8 cellular contexts compared by ENCODE assay signal in genomic region chr22:20436309-20437252, GRCh38. TPM values are rescaled to one million over a fixed set of nuclear protein-coding genes. Genes with fewer than 3 reads are reported as not detected.
DNase-seq lines count a peak whose midpoint lies in the region; ATAC-seq, FAIRE-seq and TF ChIP-seq lines count a peak whose summit lies in the region.

No MANE protein-coding gene starts in this region.

- H3K27ac Mint-ChIP-seq in T-helper 2 cell treated with Interferon-gamma antibody and Interleukin-4, amounts not matched to agents 5 μg/mL and 100 μg/mL, for 36 hours = peak overlapping the region; percentile 29
- H3K27ac Mint-ChIP-seq in glutamatergic neuron (ENCODE audit: unreplicated experiment) = no peak overlapping the region

- no peaks in the 10 kb centered on the region for H3K9me3 Mint-ChIP-seq in T-helper 2 cell treated with Interferon-gamma antibody and Interleukin-4, amounts not matched to agents 5 μg/mL and 100 μg/mL, for 36 hours
- peaks cover 6% of the 10 kb centered on the region for H3K9me3 Mint-ChIP-seq in glutamatergic neuron (ENCODE audit: unreplicated experiment)

- H3K4me3 ChIP-seq in WERI-Rb-1 (ENCODE audit: low read depth, low read length) = peak overlapping the region; percentile 66

- peaks cover 6% of the 10 kb centered on the region for H3K4me1 Mint-ChIP-seq in T-helper 2 cell treated with Interferon-gamma antibody and Interleukin-4, amounts not matched to agents 5 μg/mL and 100 μg/mL, for 36 hours (ENCODE audit: low read depth)
- H3K4me1 Mint-ChIP-seq in glutamatergic neuron (ENCODE audit: low read depth, unreplicated experiment) = peaks cover 8% of the 10 kb centered on the region

- H3K27me3 ChIP-seq in WERI-Rb-1 (ENCODE audit: insufficient read depth, low read depth, severe bottlenecking) = no peaks in the 10 kb centered on the region

- no peak for FAIRE-seq in H54 (lab: Jason Lieb, UNC)

- peaks cover 65% of the 10 kb centered on the region for H3K27me3 Mint-ChIP-seq in T-helper 2 cell treated with Interferon-gamma antibody and Interleukin-4, amounts not matched to agents 5 μg/mL and 100 μg/mL, for 36 hours (ENCODE audit: low read depth)
- peaks cover 24% of the 10 kb centered on the region for H3K27me3 Mint-ChIP-seq in glutamatergic neuron (ENCODE audit: unreplicated experiment)

- no peak for DNase-seq in T-helper 2 cell treated with Interferon-gamma antibody and Interleukin-4, amounts not matched to agents 5 μg/mL and 100 μg/mL, for 36 hours (ENCODE audit: low spot score)
- DNase-seq in T-helper 2 cell (no peak), WERI-Rb-1 (peak; percentile 46), glutamatergic neuron (peak; percentile 57), posterior vena cava (ENCODE audit: low spot score) (peak; percentile 83), hypothalamus (lab: John Stamatoyannopoulos, UW) (no peak), H54 (ENCODE audit: insufficient read length, low spot score) (no peak)

- ATAC-seq in HG02623 (IDR thresholded peaks at IDR 0.05; ENCODE audit: unreplicated experiment) = no peak

- intact Hi-C loops in posterior vena cava (cut with DNase I) = no loop called here

- peak overlapping the region; percentile 65; the same call in 1 of the 2 replicates for H3K27ac ChIP-seq in WERI-Rb-1

- TF ChIP-seq CTCF in WERI-Rb-1 (IDR thresholded peaks at IDR 0.05; ENCODE audit: low read depth, low read length) (no peak), glutamatergic neuron (IDR thresholded peaks at IDR 0.05; ENCODE audit: partially characterized antibody, unreplicated experiment) (no peak)

- H3K9me3 ChIP-seq in WERI-Rb-1 (ENCODE audit: severe bottlenecking) = no peaks in the 10 kb centered on the region

- peaks cover 8% of the 10 kb centered on the region for H3K36me3 Mint-ChIP-seq in T-helper 2 cell treated with Interferon-gamma antibody and Interleukin-4, amounts not matched to agents 5 μg/mL and 100 μg/mL, for 36 hours (ENCODE audit: low read depth)
- H3K36me3 Mint-ChIP-seq in glutamatergic neuron (ENCODE audit: unreplicated experiment) = no peaks in the 10 kb centered on the region

- no peak for TF ChIP-seq POLR2A in H54 (IDR thresholded peaks at IDR 0.05; ENCODE audit: low read depth, low read length)

- H3K36me3 ChIP-seq in WERI-Rb-1 = no peaks in the 10 kb centered on the region

- peak overlapping the region; percentile 67 for H3K4me3 Mint-ChIP-seq in T-helper 2 cell treated with Interferon-gamma antibody and Interleukin-4, amounts not matched to agents 5 μg/mL and 100 μg/mL, for 36 hours
- peak overlapping the region; percentile 87 for H3K4me3 Mint-ChIP-seq in glutamatergic neuron (ENCODE audit: unreplicated experiment)

RNA-seq across cellular contexts. Expression of gene SCARF2, which starts 1.0 kb away (rescaled TPM):
- 3.4 TPM for total RNA-seq in glutamatergic neuron (ENCODE audit: unreplicated experiment)
- total RNA-seq in posterior vena cava = 10 to 100 TPM; 18.6 to 26.7 TPM

RNA-seq across cellular contexts. Expression of gene ZNF74, which starts 42.6 kb away (rescaled TPM):
- total RNA-seq in glutamatergic neuron (ENCODE audit: unreplicated experiment) (50.3 TPM), posterior vena cava (1 to 10 TPM; 5.9 to 6.9 TPM)

RNA-seq across cellular contexts. Expression of gene KLHL22, which starts 59.0 kb away (rescaled TPM):
- total RNA-seq in glutamatergic neuron (ENCODE audit: unreplicated experiment) (20.2 TPM), posterior vena cava (10 to 100 TPM; 16.3 to 20.0 TPM)

Comparison
In these comparisons a context has a peak if more than half of its experiments do, and no peak if none do; other contexts are left out.
1. DNase-seq: peak in WERI-Rb-1 (single experiment), glutamatergic neuron (single experiment) and posterior vena cava (single experiment); none in T-helper 2 cell treated with Interferon-gamma antibody and Interleukin-4, amounts not matched to agents 5 μg/mL and 100 μg/mL, for 36 hours (single experiment), T-helper 2 cell (0 of 5), hypothalamus (0 of 51) and H54 (single experiment).